20 cellular contexts compared by ENCODE assay signal in the genomic region with DNA sequence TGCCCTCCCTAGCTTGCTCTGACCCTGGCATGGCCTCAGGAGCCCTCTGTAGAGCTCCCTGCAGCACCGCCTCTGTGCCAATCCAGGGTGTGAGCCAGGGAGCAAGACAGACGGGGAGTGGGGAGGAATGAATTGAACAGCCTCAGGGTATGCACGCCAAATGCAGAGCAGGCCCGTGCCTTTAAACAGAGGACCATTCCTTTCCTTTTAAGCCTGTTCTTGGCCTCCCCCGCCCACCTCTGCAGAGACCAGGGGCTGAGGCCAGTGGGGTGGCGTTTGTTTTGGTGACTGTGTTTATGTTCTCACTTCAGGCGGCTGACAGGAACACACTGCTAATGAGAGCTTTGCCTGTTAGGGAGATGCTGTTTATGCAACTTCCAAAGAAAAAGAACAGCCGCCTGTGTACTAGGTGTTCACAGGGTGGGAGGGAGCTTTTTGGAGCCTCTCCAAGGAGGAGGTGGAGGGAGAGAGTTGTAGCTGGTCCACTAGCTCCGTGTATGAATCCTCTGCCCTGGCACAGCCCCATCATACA.
DNase-seq lines count a peak whose midpoint lies in the region; ATAC-seq and TF ChIP-seq lines count a peak whose summit lies in the region.
"Had no signal": no experiment of that assay in that cellular context is flagged by ENCODE, and none has a peak within 500 bp of the region (broad histone marks: within the 10 kb centered on the region; RNA-seq: fewer than 3 reads in every experiment).

No MANE protein-coding gene starts in this region.

- POLR2A ChIA-PET in activated CD4-positive, alpha-beta memory T cell treated with anti-CD3 and anti-CD28 coated beads, Interleukin-2, amount 10 ng/mL, durations not matched to agents 7 days and 5 days (lab: Charles Lee), result no interaction called here

- 0% methylated on average over 3 of the region's 9 CpGs; no CpG with 5 or more reads in 1 of the 2 donors for WGBS in gastroesophageal sphincter (ENCODE audit: low coverage in 1 of 2), 2 donors
- WGBS in neuronal stem cell (ENCODE audit: extremely low coverage in 2 of 2, insufficient read length in 2 of 2, insufficient replicate concordance in 1 of 2), 2 donors, result no CpG with 5 or more reads among the region's 9 CpGs
- 14% methylated on average over 6 of the region's 9 CpGs for WGBS in suprapubic skin

- CTCF ChIA-PET in activated CD4-positive, alpha-beta memory T cell treated with anti-CD3 and anti-CD28 coated beads, Interleukin-2, amount 10 ng/mL, durations not matched to agents 7 days and 5 days (lab: Charles Lee), result no interaction called here

- H3K4me3 ChIP-seq in gastroesophageal sphincter (peak overlapping the region in 1 of 2 donors; percentile 16), neuronal stem cell (ENCODE audit: low read length in 2 of 2) (no peak overlapping the region), suprapubic skin (no peak overlapping the region)
- H3K4me3 ChIP-seq: right lobe of liver had no signal

- H4K8ac ChIP-seq in neuronal stem cell (ENCODE audit: low read depth, low read length), result no peak overlapping the region

- H3K4ac ChIP-seq in neuronal stem cell (ENCODE audit: low read length), result no peak overlapping the region

- no peaks in the 10 kb centered on the region for H3K4me1 Mint-ChIP-seq in activated CD4-positive, alpha-beta memory T cell treated with anti-CD3 and anti-CD28 coated beads, Interleukin-2, amount 10 ng/mL, durations not matched to agents 7 days and 5 days
- H3K4me1 Mint-ChIP-seq: activated CD4-positive, alpha-beta T cell treated with anti-CD3 and anti-CD28 coated beads, Interleukin-2, amount 10 ng/mL, durations not matched to agents 24 days and 14 days; CD4-positive, CD25-positive, alpha-beta regulatory T cell had no signal

- H3K27me3 ChIP-seq in gastroesophageal sphincter (no peaks in the 10 kb centered on the region), neuronal stem cell (ENCODE audit: control insufficient read depth in 3 of 3, insufficient read depth in 3 of 3, low read depth in 1 of 3, low read length in 3 of 3) (no peaks in the 10 kb centered on the region), suprapubic skin (peaks cover 2% of the 10 kb centered on the region)
- H3K27me3 ChIP-seq: right lobe of liver had no signal

- no peaks in the 10 kb centered on the region for H3K36me3 Mint-ChIP-seq in activated CD4-positive, alpha-beta memory T cell treated with anti-CD3 and anti-CD28 coated beads, Interleukin-2, amount 10 ng/mL, durations not matched to agents 7 days and 5 days (ENCODE audit: low read depth)
- H3K36me3 Mint-ChIP-seq: activated naive CD4-positive, alpha-beta T cell treated with anti-CD3 and anti-CD28 coated beads, Interleukin-2, amount 50 U/mL, for 72 hours; CD4-positive, CD25-positive, alpha-beta regulatory T cell had no signal

- H4K91ac ChIP-seq in neuronal stem cell (ENCODE audit: low read depth, low read length, poor library complexity), result no peak overlapping the region

- H2AFZ ChIP-seq in neuronal stem cell (ENCODE audit: low read length), result no peak overlapping the region

- H2AK5ac ChIP-seq in neuronal stem cell (ENCODE audit: low read depth, low read length), result no peak overlapping the region

- TF ChIP-seq EP300 in gastroesophageal sphincter (IDR thresholded peaks at IDR 0.05) (peak; percentile 78), suprapubic skin (IDR thresholded peaks at IDR 0.05) (peak; percentile 84)

- H3K18ac ChIP-seq in neuronal stem cell (ENCODE audit: low read length), result peak overlapping the region; percentile 50

- no peak overlapping the region for H2BK5ac ChIP-seq in neuronal stem cell (ENCODE audit: low read length)

- peak; percentile 41 for DNase-seq in NCI-H146 (lab: John Stamatoyannopoulos, UW)
- DNase-seq in NCI-H146 treated with DMSO at 0.1 percent for 48 hours (lab: John Stamatoyannopoulos, UW; ENCODE audit: unreplicated experiment), result no peak
- DNase-seq in neuronal stem cell (ENCODE audit: low spot score), result peak; percentile 37
- no peak for DNase-seq in suprapubic skin (ENCODE audit: low spot score in 2 of 2)
- DNase-seq in activated CD4-positive, alpha-beta memory T cell treated with anti-CD3 and anti-CD28 coated beads, Interleukin-2, amount 10 ng/mL, durations not matched to agents 7 days and 5 days, result no peak
- no peak for DNase-seq in kidney tubule cell (ENCODE audit: low spot score)
- DNase-seq: activated CD4-positive, alpha-beta T cell treated with anti-CD3 and anti-CD28 coated beads, Interleukin-2, amount 10 ng/mL, durations not matched to agents 24 days and 14 days; activated T-cell treated with anti-CD3 and anti-CD28 coated beads for 4 hours; CD4-positive, CD25-positive, alpha-beta regulatory T cell; H7; kidney; NCI-H2227 treated with DMSO at 0.1 percent for 48 hours; right lobe of liver; SHP77 treated with DMSO at 0.1 percent for 48 hours; stimulated activated CD4-positive, alpha-beta T cell treated with anti-CD3 and anti-CD28 coated beads, Interleukin-4, amount 100 ng/mL, for 1 hour had no signal

- no peak overlapping the region for H3K27ac Mint-ChIP-seq in activated CD4-positive, alpha-beta memory T cell treated with anti-CD3 and anti-CD28 coated beads, Interleukin-2, amount 10 ng/mL, durations not matched to agents 7 days and 5 days
- H3K27ac Mint-ChIP-seq: activated CD4-positive, alpha-beta T cell treated with anti-CD3 and anti-CD28 coated beads, Interleukin-2, amount 10 ng/mL, durations not matched to agents 24 days and 14 days; activated naive CD4-positive, alpha-beta T cell treated with anti-CD3 and anti-CD28 coated beads, Interleukin-2, amount 50 U/mL, for 72 hours; CD4-positive, CD25-positive, alpha-beta regulatory T cell; T-helper 2 cell treated with Interferon-gamma antibody and Interleukin-4, amounts not matched to agents 5 μg/mL and 100 μg/mL, for 36 hours had no signal

- H3K4me1 ChIP-seq in gastroesophageal sphincter (peaks cover 8 to 66% (median 11%) of the 10 kb centered on the region in 3 donors), neuronal stem cell (ENCODE audit: control insufficient read depth in 2 of 2, insufficient read depth in 1 of 2, low read depth in 1 of 2, low read length in 2 of 2) (peaks cover 0 to 19% of the 10 kb centered on the region in 2 donors), suprapubic skin (peaks cover 26% of the 10 kb centered on the region)
- H3K4me1 ChIP-seq: right lobe of liver had no signal

- ATAC-seq in gastroesophageal sphincter, result peak; percentile 78
- ATAC-seq in GM21717 (IDR thresholded peaks at IDR 0.05; ENCODE audit: unreplicated experiment), result no peak
- ATAC-seq: activated naive CD4-positive, alpha-beta T cell treated with anti-CD3 and anti-CD28 coated beads, Interleukin-2, amount 50 U/mL, for 72 hours; right lobe of liver had no signal

- no peak for TF ChIP-seq CTCF in gastroesophageal sphincter (IDR thresholded peaks at IDR 0.05)
- TF ChIP-seq CTCF in suprapubic skin (IDR thresholded peaks at IDR 0.05), result no peak

- H3K9ac ChIP-seq in neuronal stem cell (ENCODE audit: low read depth, low read length, poor library complexity), result no peak overlapping the region

- H2BK12ac ChIP-seq in neuronal stem cell (ENCODE audit: low read length), result no peak overlapping the region

- TF ChIP-seq POLR2A in gastroesophageal sphincter (IDR thresholded peaks at IDR 0.05) (no peak), suprapubic skin (IDR thresholded peaks at IDR 0.05) (no peak)

- H3K27ac ChIP-seq in gastroesophageal sphincter (peak overlapping the region; percentile 87 to 97 (median 89)), neuronal stem cell (replicated peaks; ENCODE audit: low read length) (no peak overlapping the region), suprapubic skin (no peak overlapping the region)
- H3K27ac ChIP-seq: 22Rv1, right lobe of liver had no signal

- peaks cover 2% of the 10 kb centered on the region for H3K9me3 Mint-ChIP-seq in activated CD4-positive, alpha-beta memory T cell treated with anti-CD3 and anti-CD28 coated beads, Interleukin-2, amount 10 ng/mL, durations not matched to agents 7 days and 5 days
- H3K9me3 Mint-ChIP-seq: activated CD4-positive, alpha-beta T cell treated with anti-CD3 and anti-CD28 coated beads, Interleukin-2, amount 10 ng/mL, durations not matched to agents 24 days and 14 days had no signal

- H3K36me3 ChIP-seq in gastroesophageal sphincter, result no peaks in the 10 kb centered on the region
- no peaks in the 10 kb centered on the region for H3K36me3 ChIP-seq in neuronal stem cell (replicated peaks in 1 of 2; ENCODE audit: control insufficient read depth in 2 of 2, insufficient read depth in 2 of 2, low read length in 2 of 2)
- H3K36me3 ChIP-seq in suprapubic skin, result no peaks in the 10 kb centered on the region
- H3K36me3 ChIP-seq: right lobe of liver had no signal

- H2BK15ac ChIP-seq in neuronal stem cell (ENCODE audit: low read length), result no peak overlapping the region

- H3K4me3 Mint-ChIP-seq in activated CD4-positive, alpha-beta memory T cell treated with anti-CD3 and anti-CD28 coated beads, Interleukin-2, amount 10 ng/mL, durations not matched to agents 7 days and 5 days, result no peak overlapping the region
- H3K4me3 Mint-ChIP-seq: activated CD4-positive, alpha-beta T cell treated with anti-CD3 and anti-CD28 coated beads, Interleukin-2, amount 10 ng/mL, durations not matched to agents 24 days and 14 days; T-helper 2 cell treated with Interferon-gamma antibody and Interleukin-4, amounts not matched to agents 5 μg/mL and 100 μg/mL, for 36 hours had no signal

- no peak overlapping the region for H3K4me2 ChIP-seq in neuronal stem cell (ENCODE audit: insufficient read depth, low read length, poor library complexity, severe bottlenecking)

- H3K23ac ChIP-seq in neuronal stem cell (ENCODE audit: low read depth, low read length, poor library complexity), result no peak overlapping the region

- H3K27me3 Mint-ChIP-seq in activated CD4-positive, alpha-beta memory T cell treated with anti-CD3 and anti-CD28 coated beads, Interleukin-2, amount 10 ng/mL, durations not matched to agents 7 days and 5 days, result no peaks in the 10 kb centered on the region
- H3K27me3 Mint-ChIP-seq: activated CD4-positive, alpha-beta T cell treated with anti-CD3 and anti-CD28 coated beads, Interleukin-2, amount 10 ng/mL, durations not matched to agents 24 days and 14 days; CD4-positive, CD25-positive, alpha-beta regulatory T cell had no signal

- H2BK120ac ChIP-seq in neuronal stem cell (ENCODE audit: low read depth, low read length), result no peak overlapping the region

- H3K9me3 ChIP-seq in gastroesophageal sphincter, result no peaks in the 10 kb centered on the region
- H3K9me3 ChIP-seq in neuronal stem cell (replicated peaks in 1 of 2; ENCODE audit: control insufficient read depth in 2 of 2, insufficient read depth in 1 of 2, low read depth in 1 of 2, low read length in 2 of 2), result peaks cover 0 to 2% of the 10 kb centered on the region in 2 donors
- no peaks in the 10 kb centered on the region for H3K9me3 ChIP-seq in suprapubic skin
- H3K9me3 ChIP-seq: right lobe of liver had no signal

- no peak overlapping the region for H3K14ac ChIP-seq in neuronal stem cell (ENCODE audit: low read length)

- no peaks in the 10 kb centered on the region for H3K79me1 ChIP-seq in neuronal stem cell (ENCODE audit: low read depth, low read length)

Comparison
In these comparisons a context has a peak if more than half of its experiments do, and no peak if none do; other contexts are left out.
1. DNase-seq: peak in NCI-H146 (single experiment) and neuronal stem cell (single experiment); none in NCI-H146 treated with DMSO at 0.1 percent for 48 hours (single experiment), suprapubic skin (0 of 2), activated CD4-positive, alpha-beta memory T cell treated with anti-CD3 and anti-CD28 coated beads, Interleukin-2, amount 10 ng/mL, durations not matched to agents 7 days and 5 days (single experiment) and kidney tubule cell (single experiment).
2. H3K27ac ChIP-seq: peak in gastroesophageal sphincter (4 of 4); none in neuronal stem cell (single experiment) and suprapubic skin (single experiment).